In genomic region chr2:154324601-154325000, GRCh38 we compare ENCODE assay signal across 18 cellular contexts.
DNase-seq lines count a peak whose midpoint lies in the region; ATAC-seq lines count a peak whose summit lies in the region.
"Had no signal": no experiment of that assay in that cellular context is flagged by ENCODE, and none has a peak within 500 bp of the region (broad histone marks: within the 10 kb centered on the region; RNA-seq: fewer than 3 reads in every experiment).

No MANE protein-coding gene starts in this region.

- no peaks in the 10 kb centered on the region for H3K36me3 Mint-ChIP-seq in activated T-cell treated with anti-CD3 and anti-CD28 coated beads, Interleukin-2, amount 50 U/mL, for 4 hours (ENCODE audit: insufficient read depth)
- H3K36me3 Mint-ChIP-seq: CD8-positive, alpha-beta T cell had no signal

- no peaks in the 10 kb centered on the region for H3K4me1 Mint-ChIP-seq in activated T-cell treated with anti-CD3 and anti-CD28 coated beads, Interleukin-2, amount 50 U/mL, for 4 hours (ENCODE audit: low read depth)

- no peak overlapping the region for H3K4me3 Mint-ChIP-seq in activated T-cell treated with anti-CD3 and anti-CD28 coated beads, Interleukin-2, amount 50 U/mL, for 4 hours
- H3K4me3 Mint-ChIP-seq: CD8-positive, alpha-beta T cell; HFFc6 had no signal

- DNase-seq in NCI-H1694 (lab: John Stamatoyannopoulos, UW) (peak; percentile 30), NCI-H1694 treated with DMSO at 0.1 percent for 48 hours (lab: John Stamatoyannopoulos, UW) (no peak), SK-N-DZ (ENCODE audit: low spot score) (peak; percentile 58), cerebellar nuclear complex (lab: John Stamatoyannopoulos, UW) (peak; percentile 28 to 65), myocyte (ENCODE audit: low read depth) (peak; percentile 71), NCI-H226 (no peak)
- no peak for DNase-seq in activated T-cell treated with anti-CD3 and anti-CD28 coated beads, Interleukin-2, amount 50 U/mL, for 4 hours
- DNase-seq: 8988T; Calu3; CD8-positive, alpha-beta T cell; DMS79; GF-D8; GOT3; H7; HFFc6 had no signal

- H3K27me3 Mint-ChIP-seq in activated T-cell treated with anti-CD3 and anti-CD28 coated beads, Interleukin-2, amount 50 U/mL, for 4 hours (ENCODE audit: low read depth): no peaks in the 10 kb centered on the region

- peaks cover 2% of the 10 kb centered on the region for H3K9me3 Mint-ChIP-seq in activated T-cell treated with anti-CD3 and anti-CD28 coated beads, Interleukin-2, amount 50 U/mL, for 4 hours
- H3K9me3 Mint-ChIP-seq: CD8-positive, alpha-beta T cell had no signal

- no peak for ATAC-seq in activated T-cell treated with anti-CD3 and anti-CD28 coated beads, Interleukin-2, amount 50 U/mL, for 4 hours
- ATAC-seq in GM19455 (IDR thresholded peaks at IDR 0.05; ENCODE audit: unreplicated experiment): no peak
- ATAC-seq: CD8-positive, alpha-beta T cell; HCT116; HepG2 had no signal

Comparison
In these comparisons a context has a peak if more than half of its experiments do, and no peak if none do; other contexts are left out.
1. DNase-seq: peak in NCI-H1694 (single experiment), SK-N-DZ (single experiment), cerebellar nuclear complex (2 of 2) and myocyte (single experiment); none in NCI-H1694 treated with DMSO at 0.1 percent for 48 hours (single experiment), NCI-H226 (single experiment) and activated T-cell treated with anti-CD3 and anti-CD28 coated beads, Interleukin-2, amount 50 U/mL, for 4 hours (single experiment).